Comparison of ENCODE assay signal across 27 cellular contexts in the genomic region with DNA sequence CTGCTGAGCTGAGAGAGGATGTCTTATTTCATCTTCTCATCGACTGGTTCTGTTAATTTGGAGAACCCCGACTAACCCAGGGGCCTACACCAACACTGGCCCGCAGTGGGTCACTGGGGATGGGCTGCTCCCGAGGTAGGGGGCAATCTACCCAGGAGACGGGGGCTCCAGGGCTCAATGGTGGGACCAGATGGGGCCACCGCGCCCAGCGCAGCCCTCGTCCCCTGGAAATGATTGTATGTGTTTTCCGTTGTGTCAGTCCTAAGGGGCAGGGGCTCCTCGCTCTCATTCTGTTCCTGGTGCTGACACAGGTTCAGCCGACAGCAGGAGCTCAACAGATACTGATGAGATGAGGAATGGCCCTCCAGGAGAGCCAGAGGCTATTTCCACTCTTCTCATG. TPM values are rescaled to one million over a fixed set of nuclear protein-coding genes. Genes with fewer than 3 reads are reported as not detected.
DNase-seq lines count a peak whose midpoint lies in the region; ATAC-seq and TF ChIP-seq lines count a peak whose summit lies in the region.
"Had no signal": no experiment of that assay in that cellular context is flagged by ENCODE, and none has a peak within 500 bp of the region (broad histone marks: within the 10 kb centered on the region; RNA-seq: fewer than 3 reads in every experiment).

No MANE protein-coding gene starts in this region.

- H3K9me3 Mint-ChIP-seq in GM23338, result no peaks in the 10 kb centered on the region
- H3K9me3 Mint-ChIP-seq in endodermal cell, result no peaks in the 10 kb centered on the region
- H3K9me3 Mint-ChIP-seq in activated CD8-positive, alpha-beta T cell treated with anti-CD3 and anti-CD28 coated beads for 36 hours, result no peaks in the 10 kb centered on the region
- H3K9me3 Mint-ChIP-seq: activated naive CD4-positive, alpha-beta T cell treated with anti-CD3 and anti-CD28 coated beads for 36 hours; IgD-negative memory B cell; naive thymus-derived CD8-positive, alpha-beta T cell; stimulated activated naive CD8-positive, alpha-beta T cell treated with anti-CD3 and anti-CD28 coated beads, Interleukin-15, Interleukin-2, amounts not matched to agents 100 ng/mL and 50 ng/mL, for 24 hours had no signal

- no peaks in the 10 kb centered on the region for H3K79me2 ChIP-seq in GM23338 (replicated peaks; ENCODE audit: insufficient read depth)

- H3K27ac Mint-ChIP-seq in GM23338, result no peak overlapping the region
- no peak overlapping the region for H3K27ac Mint-ChIP-seq in endodermal cell
- no peak overlapping the region for H3K27ac Mint-ChIP-seq in activated CD8-positive, alpha-beta T cell treated with anti-CD3 and anti-CD28 coated beads for 36 hours
- H3K27ac Mint-ChIP-seq: activated naive CD4-positive, alpha-beta T cell treated with anti-CD3 and anti-CD28 coated beads for 36 hours; IgD-negative memory B cell; naive thymus-derived CD8-positive, alpha-beta T cell; stimulated activated naive CD8-positive, alpha-beta T cell treated with anti-CD3 and anti-CD28 coated beads, Interleukin-15, Interleukin-2, amounts not matched to agents 100 ng/mL and 50 ng/mL, for 24 hours had no signal

- H3K4me1 ChIP-seq in GM23338 (ENCODE audit: insufficient read depth), result peaks cover 18% of the 10 kb centered on the region
- H3K4me1 ChIP-seq in mucosa of rectum (ENCODE audit: control insufficient read depth in 2 of 2, insufficient read depth in 2 of 2, low read length in 2 of 2), result peaks cover 0 to 10% of the 10 kb centered on the region in 2 donors
- peaks cover 66% of the 10 kb centered on the region for H3K4me1 ChIP-seq in stomach smooth muscle (ENCODE audit: control insufficient read depth, insufficient read depth, low read length)
- peaks cover 2% of the 10 kb centered on the region for H3K4me1 ChIP-seq in endodermal cell (ENCODE audit: control insufficient read depth, insufficient read depth, low read length)
- H3K4me1 ChIP-seq: right lobe of liver had no signal

- H4K20me1 ChIP-seq in GM23338 (replicated peaks; ENCODE audit: insufficient read depth), result no peaks in the 10 kb centered on the region
- H4K20me1 ChIP-seq: BLaER1 had no signal

- H3K9me3 ChIP-seq in mucosa of rectum (ENCODE audit: control insufficient read depth in 2 of 2, low read length in 2 of 2) (no peaks in the 10 kb centered on the region), stomach smooth muscle (ENCODE audit: control insufficient read depth in 2 of 2, low read length in 2 of 2) (no peaks in the 10 kb centered on the region), endodermal cell (ENCODE audit: control insufficient read depth, low read length) (no peaks in the 10 kb centered on the region)
- H3K9me3 ChIP-seq: BLaER1, right lobe of liver had no signal

- H3K9me2 ChIP-seq in GM23338 (ENCODE audit: insufficient read depth), result no peaks in the 10 kb centered on the region

- H2AFZ ChIP-seq in GM23338, result no peak overlapping the region

- peak overlapping the region; percentile 64 for H3K4me2 ChIP-seq in GM23338
- H3K4me2 ChIP-seq: BLaER1 had no signal

- H3F3A ChIP-seq in GM23338 (replicated peaks; ENCODE audit: low read depth), result 0 out of 2 replicates have a peak, but pooled peaks cover 2% of the 10 kb centered on the region

- H3K4me3 ChIP-seq in GM23338, result no peak overlapping the region
- no peak overlapping the region for H3K4me3 ChIP-seq in mucosa of rectum (ENCODE audit: low read length in 2 of 2)
- H3K4me3 ChIP-seq in stomach smooth muscle (ENCODE audit: low read length in 2 of 2), result no peak overlapping the region
- no peak overlapping the region for H3K4me3 ChIP-seq in endodermal cell (ENCODE audit: low read length)
- H3K4me3 ChIP-seq: BLaER1, right lobe of liver had no signal

- H3K4me1 Mint-ChIP-seq in GM23338 (peaks cover 23% of the 10 kb centered on the region), endodermal cell (peaks cover 5% of the 10 kb centered on the region)
- H3K4me1 Mint-ChIP-seq in activated CD8-positive, alpha-beta T cell treated with anti-CD3 and anti-CD28 coated beads for 36 hours (ENCODE audit: low read depth), result no peaks in the 10 kb centered on the region

- peaks cover 12% of the 10 kb centered on the region for H3K27me3 Mint-ChIP-seq in GM23338 (ENCODE audit: insufficient read depth, low read depth, poor library complexity)
- H3K27me3 Mint-ChIP-seq in endodermal cell (ENCODE audit: insufficient read depth), result no peaks in the 10 kb centered on the region
- H3K27me3 Mint-ChIP-seq in activated CD8-positive, alpha-beta T cell treated with anti-CD3 and anti-CD28 coated beads for 36 hours, result no peaks in the 10 kb centered on the region
- H3K27me3 Mint-ChIP-seq: IgD-negative memory B cell; stimulated activated naive CD8-positive, alpha-beta T cell treated with anti-CD3 and anti-CD28 coated beads, Interleukin-15, Interleukin-2, amounts not matched to agents 100 ng/mL and 50 ng/mL, for 24 hours had no signal

- H3K36me3 ChIP-seq in GM23338 (ENCODE audit: insufficient read depth) (no peaks in the 10 kb centered on the region), mucosa of rectum (ENCODE audit: control insufficient read depth in 2 of 2, insufficient read depth in 2 of 2, low read length in 2 of 2) (no peaks in the 10 kb centered on the region), stomach smooth muscle (ENCODE audit: control insufficient read depth in 2 of 2, insufficient read depth in 2 of 2, low read length in 2 of 2) (no peaks in the 10 kb centered on the region), endodermal cell (ENCODE audit: control insufficient read depth, insufficient read depth, low read length) (no peaks in the 10 kb centered on the region)
- H3K36me3 ChIP-seq: BLaER1, right lobe of liver had no signal

- no peak overlapping the region for H3K4me3 Mint-ChIP-seq in GM23338
- no peak overlapping the region for H3K4me3 Mint-ChIP-seq in endodermal cell
- no peak overlapping the region for H3K4me3 Mint-ChIP-seq in activated CD8-positive, alpha-beta T cell treated with anti-CD3 and anti-CD28 coated beads for 36 hours
- H3K4me3 Mint-ChIP-seq: activated naive CD4-positive, alpha-beta T cell treated with anti-CD3 and anti-CD28 coated beads for 36 hours; IgD-negative memory B cell; naive thymus-derived CD8-positive, alpha-beta T cell; stimulated activated naive CD8-positive, alpha-beta T cell treated with anti-CD3 and anti-CD28 coated beads, Interleukin-15, Interleukin-2, amounts not matched to agents 100 ng/mL and 50 ng/mL, for 24 hours had no signal

- DNase-seq in GM23338 (ENCODE audit: low spot score), result no peak
- DNase-seq in endodermal cell, result no peak
- DNase-seq in GM19240 (ENCODE audit: insufficient read length, low spot score), result no peak
- DNase-seq in activated CD8-positive, alpha-beta T cell treated with anti-CD3 and anti-CD28 coated beads for 36 hours, result no peak
- DNase-seq: activated CD4-positive, alpha-beta T cell treated with anti-CD3 and anti-CD28 coated beads for 4 hours; activated naive CD4-positive, alpha-beta T cell treated with anti-CD3 and anti-CD28 coated beads for 36 hours; activated T-cell treated with anti-CD3 and anti-CD28 coated beads, Interleukin-2, amount 50 U/mL, for 48 hours; amygdala; Calu3; naive thymus-derived CD8-positive, alpha-beta T cell; NCI-H1092; NCI-H187; NCI-H69; right lobe of liver; stimulated activated CD4-positive, alpha-beta T cell treated with anti-CD3 and anti-CD28 coated beads, Interleukin-15, amount 100 ng/mL, for 24 hours; T-helper 2 cell had no signal

- intact Hi-C loops in activated CD8-positive, alpha-beta T cell treated with anti-CD3 and anti-CD28 coated beads for 36 hours (cut with micrococcal nuclease), result no loop called here

- WGBS in adipose tissue, 3 donors, result 86 to 91% (median 88%) methylated on average over 12 of the region's 12 CpGs
- WGBS in endodermal cell (ENCODE audit: insufficient coverage in 1 of 2, insufficient read length in 1 of 2), 2 experiments, result 96 to 100% methylated on average over 5 to 12 of the region's 12 CpGs

- H3K27me3 ChIP-seq in GM23338 (ENCODE audit: insufficient read depth) (no peaks in the 10 kb centered on the region), mucosa of rectum (ENCODE audit: control insufficient read depth in 2 of 2, insufficient read depth in 2 of 2, low read length in 2 of 2) (no peaks in the 10 kb centered on the region), stomach smooth muscle (ENCODE audit: control insufficient read depth in 1 of 2, insufficient read depth in 2 of 2, low read length in 2 of 2) (no peaks in the 10 kb centered on the region), endodermal cell (ENCODE audit: control insufficient read depth, insufficient read depth, low read length, poor library complexity, severe bottlenecking) (no peaks in the 10 kb centered on the region)
- H3K27me3 ChIP-seq: BLaER1, right lobe of liver had no signal

- CTCF ChIA-PET in activated CD8-positive, alpha-beta T cell treated with anti-CD3 and anti-CD28 coated beads for 36 hours (lab: Charles Lee), result no interaction called here

- H3K27ac ChIP-seq in GM23338 (ENCODE audit: low read depth) (peak overlapping the region; percentile 92; the same call in 1 of the 2 replicates), adipose tissue (ENCODE audit: low read depth, low read length) (peak overlapping the region; percentile 33), mucosa of rectum (ENCODE audit: low read depth in 2 of 2, low read length in 2 of 2) (peak overlapping the region; percentile 23 to 27), stomach smooth muscle (ENCODE audit: low read length) (peak overlapping the region; percentile 93), endodermal cell (ENCODE audit: low read depth, low read length) (no peak overlapping the region)
- H3K27ac ChIP-seq: BLaER1, right lobe of liver had no signal

- POLR2A ChIA-PET in activated CD8-positive, alpha-beta T cell treated with anti-CD3 and anti-CD28 coated beads for 36 hours (lab: Charles Lee), result interaction anchor here (1.0 kb wide), 1 partner anchor 19 kb away, joined by 3 read pairs; no protein-coding TSS in a partner anchor

- H3K9ac ChIP-seq in mucosa of rectum (ENCODE audit: low read depth in 1 of 2, low read length in 2 of 2) (no peak overlapping the region), stomach smooth muscle (ENCODE audit: low read length in 2 of 2) (peak overlapping the region; percentile 36 to 39), endodermal cell (ENCODE audit: extremely low read depth, low read length, poor library complexity, severe bottlenecking) (no peak overlapping the region)
- H3K9ac ChIP-seq: BLaER1 had no signal

- TF ChIP-seq CTCF in GM23338 (conservative IDR thresholded peaks at IDR 0.05; ENCODE audit: low read depth in 2 of 2) (no peak), endodermal cell (conservative IDR thresholded peaks at IDR 0.05) (no peak)
- no peak for TF ChIP-seq CTCF in activated CD8-positive, alpha-beta T cell treated with anti-CD3 and anti-CD28 coated beads for 36 hours (IDR thresholded peaks at IDR 0.05)

- ATAC-seq in GM23338 (no peak), HG02938 (IDR thresholded peaks at IDR 0.05; ENCODE audit: unreplicated experiment) (no peak)
- no peak for ATAC-seq in activated CD8-positive, alpha-beta T cell treated with anti-CD3 and anti-CD28 coated beads for 36 hours
- ATAC-seq: naive thymus-derived CD8-positive, alpha-beta T cell; SK-N-SH treated with all-trans-retinoic acid at 6 μM for 48 hours had no signal

- H3K36me3 Mint-ChIP-seq in GM23338 (ENCODE audit: low read depth) (no peaks in the 10 kb centered on the region; the same call in 1 of the 3 replicates), endodermal cell (ENCODE audit: low read depth) (no peaks in the 10 kb centered on the region)
- no peaks in the 10 kb centered on the region for H3K36me3 Mint-ChIP-seq in activated CD8-positive, alpha-beta T cell treated with anti-CD3 and anti-CD28 coated beads for 36 hours (ENCODE audit: low read depth)
- H3K36me3 Mint-ChIP-seq: IgD-negative memory B cell; naive thymus-derived CD8-positive, alpha-beta T cell had no signal

RNA-seq across cellular contexts. Expression of a gene that starts 20.7 kb away (rescaled TPM):
- 12.7 and 16.2 TPM in 2 replicates for total RNA-seq in GM23338 (2014; rRNA removed; shearing (Covaris generic))
- polyA plus RNA-seq in GM23338 (2016; fragmentation: Nextera tagmentation; extraction: Ambion mirVana) (7.0 and 8.9 TPM in 2 replicates), adipose tissue (10 to 100 TPM in 2 of 3 donors, 1 to 10 TPM in 1; 5.3 to 55.2 (median 36.4) TPM)
- 1 to 10 TPM; 5.3 to 7.7 TPM for total RNA-seq in endodermal cell
- 2.0 TPM for polyA plus RNA-seq in endodermal cell (2013, experiment 1 of 2)
- polyA plus RNA-seq in endodermal cell (2013, experiment 2 of 2), result 1.7 TPM
- total RNA-seq in activated CD8-positive, alpha-beta T cell treated with anti-CD3 and anti-CD28 coated beads for 36 hours, result under 1 TPM; 0.20 to 0.38 TPM
- total RNA-seq: activated CD8-positive, alpha-beta memory T cell treated with anti-CD3 and anti-CD28 coated beads for 36 hours; activated naive CD4-positive, alpha-beta T cell treated with anti-CD3 and anti-CD28 coated beads for 36 hours; naive thymus-derived CD8-positive, alpha-beta T cell had no signal
- polyA plus RNA-seq: IgD-negative memory B cell; naive thymus-derived CD8-positive, alpha-beta T cell had no signal

RNA-seq across cellular contexts. Expression of a gene that starts 50.8 kb away (rescaled TPM):
- total RNA-seq in GM23338 (2014; rRNA removed; shearing (Covaris generic)), result 66.4 and 76.2 TPM in 2 replicates
- polyA plus RNA-seq in GM23338 (2016; fragmentation: Nextera tagmentation; extraction: Ambion mirVana) (66.8 and 76.9 TPM in 2 replicates), adipose tissue (100 to 1,000 TPM in 2 of 3 donors, 10 to 100 TPM in 1; 77.4 to 398 (median 294) TPM)
- 10 to 100 TPM; 89.5 to 92.4 TPM for total RNA-seq in endodermal cell
- polyA plus RNA-seq in endodermal cell (2013, experiment 1 of 2), result 120 TPM
- polyA plus RNA-seq in endodermal cell (2013, experiment 2 of 2), result 109 TPM
- total RNA-seq in activated CD8-positive, alpha-beta T cell treated with anti-CD3 and anti-CD28 coated beads for 36 hours, result 10 to 100 TPM; 64.2 to 64.3 TPM

RNA-seq across cellular contexts. Expression of a gene that starts 59.6 kb away (rescaled TPM):
- total RNA-seq in GM23338 (2014; rRNA removed; shearing (Covaris generic)), result not detected in 2 replicates
- polyA plus RNA-seq in GM23338 (2016; fragmentation: Nextera tagmentation; extraction: Ambion mirVana) (0.30 and 0.53 TPM in 2 replicates), adipose tissue (not detected)
- total RNA-seq in endodermal cell, result 1 to 10 TPM in 1 of 2 donors, under 1 TPM in 1; 0.46 to 1.8 TPM
- polyA plus RNA-seq in endodermal cell (2013, experiment 1 of 2), result not detected
- polyA plus RNA-seq in endodermal cell (2013, experiment 2 of 2), result 0.62 TPM
- total RNA-seq in activated CD8-positive, alpha-beta T cell treated with anti-CD3 and anti-CD28 coated beads for 36 hours, result under 1 TPM; 0.54 to 0.59 TPM
- total RNA-seq: omental fat pad, RPMI7951 had no signal

Comparison
In these comparisons a context has a peak if more than half of its experiments do, and no peak if none do; other contexts are left out.
1. H3K9ac ChIP-seq: peak in stomach smooth muscle (2 of 2); none in mucosa of rectum (0 of 2) and endodermal cell (single experiment).